In the genomic region with DNA sequence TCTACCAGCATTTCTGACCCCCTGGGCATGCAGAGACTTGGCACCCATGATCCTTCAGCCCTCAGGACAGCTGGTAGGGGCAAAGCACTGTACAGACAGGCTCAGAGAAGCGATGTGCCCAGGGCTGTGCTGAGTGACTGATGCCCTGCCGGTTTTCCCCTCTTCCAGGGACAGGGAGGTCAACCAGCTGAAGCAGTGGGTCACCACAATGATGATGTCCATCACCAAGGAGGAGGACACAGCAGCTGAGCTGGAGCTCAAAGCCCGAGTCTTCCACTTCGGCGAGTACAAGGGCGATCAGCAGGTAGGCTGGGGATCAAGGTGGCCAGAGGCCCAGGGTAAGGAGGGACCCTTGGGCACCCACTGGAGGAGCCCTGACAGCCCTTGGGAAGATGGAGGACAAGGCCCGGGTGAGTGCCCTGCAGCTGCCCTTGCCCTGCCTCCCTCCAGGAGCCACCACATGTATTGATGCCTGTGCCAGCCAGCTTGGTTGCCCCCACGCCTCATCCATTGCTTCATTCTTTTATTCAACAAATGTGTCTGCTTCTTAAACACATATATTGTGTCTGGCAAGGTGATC, we compare ENCODE assay signal across 22 cellular contexts. TPM values are rescaled to one million over a fixed set of nuclear protein-coding genes. Genes with fewer than 3 reads are reported as not detected.
DNase-seq lines count a peak whose midpoint lies in the region; ATAC-seq and TF ChIP-seq lines count a peak whose summit lies in the region.
"Had no signal": no experiment of that assay in that cellular context is flagged by ENCODE, and none has a peak within 500 bp of the region (broad histone marks: within the 10 kb centered on the region; RNA-seq: fewer than 3 reads in every experiment).

No MANE protein-coding gene starts in this region.

- in situ Hi-C loops in IMR-90 (cut with MboI; ENCODE audit: low sequenced_read_pairs) = no loop called here

- no peak for TF ChIP-seq RAD21 in IMR-90 (IDR thresholded peaks at IDR 0.05; ENCODE audit: low read length)

- no peak overlapping the region for H3K4ac ChIP-seq in IMR-90 (ENCODE audit: low read depth, low read length)

- H2BK5ac ChIP-seq in IMR-90 (ENCODE audit: low read depth, low read length, poor library complexity, severe bottlenecking) = no peak overlapping the region

- dilution Hi-C loops in IMR-90 (cut with HindIII; ENCODE audit: low sequenced_read_pairs, unreplicated experiment) = no loop called here

- no peak overlapping the region for H3K14ac ChIP-seq in IMR-90 (replicated peaks; ENCODE audit: low read depth, low read length)

- no peaks in the 10 kb centered on the region for H3K79me2 ChIP-seq in DND-41 (ENCODE audit: insufficient read depth, low read length)
- no peaks in the 10 kb centered on the region for H3K79me2 ChIP-seq in smooth muscle cell (ENCODE audit: low read depth)

- BruUV-seq in IMR-90 (replicated peaks; lab: Mats Ljungman, UMichigan) = no TSS peak

- H3K36me3 ChIP-seq in DND-41 (ENCODE audit: insufficient read depth, low read length) (peaks cover 32% of the 10 kb centered on the region), IMR-90 (ENCODE audit: control insufficient read depth, insufficient read depth, low read length) (peaks cover 2% of the 10 kb centered on the region; the same call in 1 of the 2 replicates), right atrium auricular region (peaks cover 30% of the 10 kb centered on the region), sigmoid colon (peaks cover 0 to 23% (median 10%) of the 10 kb centered on the region in 4 donors), smooth muscle cell (ENCODE audit: low read depth) (no peaks in the 10 kb centered on the region)
- H3K36me3 ChIP-seq: SJCRH30 had no signal

- ATAC-seq in DND-41 (ENCODE audit: insufficient read depth, low read depth) (0 out of 3 replicates have a peak, but pooled peaks have one; percentile 9), IMR-90 (ENCODE audit: low read depth) (no peak)
- ATAC-seq: activated naive CD8-positive, alpha-beta T cell treated with anti-CD3 and anti-CD28 coated beads, Interleukin-2, amount 50 U/mL, for 24 hours; foreskin keratinocyte; T-cell had no signal

- no peak overlapping the region for H3K18ac ChIP-seq in IMR-90 (ENCODE audit: low read depth, low read length)

- DNase-seq in DND-41 (no peak), IMR-90 (no peak), right atrium auricular region (ENCODE audit: low spot score) (peak; percentile 47), sigmoid colon (peak; percentile 48), NCI-H226 (no peak), smooth muscle cell (lab: John Stamatoyannopoulos, UW; ENCODE audit: unreplicated experiment) (no peak), erythroblast (lab: John Stamatoyannopoulos, UW) (no peak)
- DNase-seq: activated CD4-positive, alpha-beta memory T cell treated with anti-CD3 and anti-CD28 coated beads for 36 hours; activated gamma-delta T cell treated with Interleukin-2 at 50 U/mL for 16 hours; activated naive CD8-positive, alpha-beta T cell treated with anti-CD3 and anti-CD28 coated beads, Interleukin-2, amount 50 U/mL, for 24 hours; CD4-positive, CD25-positive, alpha-beta regulatory T cell; effector CD4-positive, alpha-beta T cell; KG1; NCI-H1436 treated with DMSO at 0.1 percent for 48 hours; NCI-H510A treated with DMSO at 0.1 percent for 48 hours; SJCRH30 had no signal

- POLR2A ChIA-PET in IMR-90 (lab: Charles Lee; ENCODE audit: unreplicated experiment) = no interaction called here

- H4K20me1 ChIP-seq in DND-41 (ENCODE audit: insufficient read depth, low read length) (peaks cover 9% of the 10 kb centered on the region), IMR-90 (ENCODE audit: insufficient read depth, low read length) (no peaks in the 10 kb centered on the region), smooth muscle cell (ENCODE audit: low read depth) (no peaks in the 10 kb centered on the region)

- no peak overlapping the region for H3K56ac ChIP-seq in IMR-90 (ENCODE audit: extremely low read depth, insufficient read depth, low read length)

- H3K9me3 ChIP-seq in DND-41 (ENCODE audit: insufficient read depth, low read length, severe bottlenecking) = no peaks in the 10 kb centered on the region
- no peaks in the 10 kb centered on the region for H3K9me3 ChIP-seq in IMR-90 (ENCODE audit: control insufficient read depth, insufficient read depth, low read length)
- H3K9me3 ChIP-seq in right atrium auricular region = peaks cover 0 to 4% of the 10 kb centered on the region in 2 donors
- H3K9me3 ChIP-seq in sigmoid colon = peaks cover 0 to 3% (median 0%) of the 10 kb centered on the region in 4 donors
- H3K9me3 ChIP-seq in smooth muscle cell (replicated peaks; ENCODE audit: low read depth) = no peaks in the 10 kb centered on the region
- H3K9me3 ChIP-seq: SJCRH30 had no signal

- no peak overlapping the region for H2BK120ac ChIP-seq in IMR-90 (ENCODE audit: low read depth, low read length)

- H2BK20ac ChIP-seq in IMR-90 (ENCODE audit: low read depth, low read length) = no peak overlapping the region

- H3K9me1 ChIP-seq in IMR-90 (ENCODE audit: insufficient read depth, low read length) = no peaks in the 10 kb centered on the region; the same call in 1 of the 2 replicates

- H2AK5ac ChIP-seq in IMR-90 (ENCODE audit: low read depth, low read length) = no peak overlapping the region; the same call in 1 of the 2 replicates

- H4K5ac ChIP-seq in IMR-90 (ENCODE audit: low read depth, low read length) = no peak overlapping the region

- H3K79me1 ChIP-seq in IMR-90 (ENCODE audit: low read depth in 1 of 2, low read length in 2 of 2) = no peaks in the 10 kb centered on the region

- no peak overlapping the region for H4K91ac ChIP-seq in IMR-90 (ENCODE audit: insufficient read depth, low read depth, low read length)

- no peaks in the 10 kb centered on the region for H3K4me1 ChIP-seq in DND-41 (ENCODE audit: insufficient read depth, low read length)
- no peaks in the 10 kb centered on the region for H3K4me1 ChIP-seq in IMR-90 (ENCODE audit: control insufficient read depth, insufficient read depth, low read length)
- H3K4me1 ChIP-seq in right atrium auricular region = peaks cover 0 to 13% of the 10 kb centered on the region in 2 donors
- H3K4me1 ChIP-seq in sigmoid colon = no peaks in the 10 kb centered on the region
- no peaks in the 10 kb centered on the region for H3K4me1 ChIP-seq in smooth muscle cell (ENCODE audit: low read depth)
- H3K4me1 ChIP-seq: foreskin keratinocyte, SJCRH30, tibial nerve had no signal

- no peak overlapping the region for H2BK15ac ChIP-seq in IMR-90 (ENCODE audit: low read depth, low read length)

- no peak overlapping the region for H3K4me2 ChIP-seq in DND-41 (ENCODE audit: insufficient read depth, low read length)
- no peak overlapping the region for H3K4me2 ChIP-seq in IMR-90 (ENCODE audit: low read depth, low read length)
- H3K4me2 ChIP-seq in smooth muscle cell = no peak overlapping the region

- TF ChIP-seq POLR2A in IMR-90 (IDR thresholded peaks at IDR 0.05; ENCODE audit: low read depth, low read length) = no peak
- no peak for TF ChIP-seq POLR2A in sigmoid colon (IDR thresholded peaks at IDR 0.05)
- no peak for TF ChIP-seq POLR2A in erythroblast (IDR thresholded peaks at IDR 0.05; ENCODE audit: low read length)

- CTCF ChIA-PET in IMR-90 (lab: Yijun Ruan, JAX) = no interaction called here

- H4K8ac ChIP-seq in IMR-90 (ENCODE audit: low read depth in 2 of 2, low read length in 2 of 2) = no peak overlapping the region

- H3K27me3 ChIP-seq in DND-41 (ENCODE audit: insufficient read depth, low read length, poor library complexity) = no peaks in the 10 kb centered on the region
- no peaks in the 10 kb centered on the region for H3K27me3 ChIP-seq in IMR-90 (ENCODE audit: control insufficient read depth, insufficient read depth, low read length)
- no peaks in the 10 kb centered on the region for H3K27me3 ChIP-seq in right atrium auricular region
- no peaks in the 10 kb centered on the region for H3K27me3 ChIP-seq in sigmoid colon
- no peaks in the 10 kb centered on the region for H3K27me3 ChIP-seq in smooth muscle cell (ENCODE audit: low read depth)
- H3K27me3 ChIP-seq: foreskin keratinocyte, SJCRH30, tibial nerve had no signal

- H2AK9ac ChIP-seq in IMR-90 (replicated peaks; ENCODE audit: low read depth, low read length, poor library complexity) = peak overlapping the region; percentile 31

- H3K9ac ChIP-seq in DND-41 (ENCODE audit: low read depth, low read length) (no peak overlapping the region), IMR-90 (ENCODE audit: low read depth, low read length) (no peak overlapping the region), smooth muscle cell (ENCODE audit: low read depth) (no peak overlapping the region)

- TF ChIP-seq CTCF in DND-41 (IDR thresholded peaks at IDR 0.05; ENCODE audit: borderline replicate concordance, extremely low read depth, low read length, poor library complexity, severe bottlenecking) (no peak), IMR-90 (conservative IDR thresholded peaks at IDR 0.05; ENCODE audit: low read depth, low read length) (no peak), right atrium auricular region (IDR thresholded peaks at IDR 0.05) (no peak), sigmoid colon (IDR thresholded peaks at IDR 0.05) (no peak), smooth muscle cell (IDR thresholded peaks at IDR 0.05; ENCODE audit: borderline replicate concordance, insufficient read depth, poor library complexity, severe bottlenecking) (no peak)

- TF ChIP-seq EP300 in sigmoid colon (IDR thresholded peaks at IDR 0.05) = no peak

- H2AFZ ChIP-seq in DND-41 (ENCODE audit: low read depth, low read length) = no peak overlapping the region
- no peak overlapping the region for H2AFZ ChIP-seq in IMR-90 (replicated peaks; ENCODE audit: low read length, poor library complexity)
- H2AFZ ChIP-seq in smooth muscle cell (ENCODE audit: low read depth) = no peak overlapping the region

- H3K4me3 ChIP-seq in DND-41 (ENCODE audit: low read depth in 1 of 2, low read length in 2 of 2) = no peak overlapping the region
- H3K4me3 ChIP-seq in IMR-90 (ENCODE audit: insufficient read depth, low read depth, low read length) = no peak overlapping the region
- H3K4me3 ChIP-seq in right atrium auricular region = no peak overlapping the region
- H3K4me3 ChIP-seq in sigmoid colon = no peak overlapping the region
- no peak overlapping the region for H3K4me3 ChIP-seq in smooth muscle cell
- H3K4me3 ChIP-seq: SJCRH30, tibial nerve had no signal

- H3K27ac ChIP-seq in DND-41 (ENCODE audit: low read length) (no peak overlapping the region), IMR-90 (ENCODE audit: insufficient read depth, low read length) (no peak overlapping the region), right atrium auricular region (peak overlapping the region in 1 of 2 donors; percentile 70), sigmoid colon (no peak overlapping the region), smooth muscle cell (ENCODE audit: low read depth) (no peak overlapping the region)
- H3K27ac ChIP-seq: foreskin keratinocyte, SJCRH30, tibial nerve had no signal

- 100% methylated on average over 1 of the region's 8 CpGs; no CpG with 5 or more reads in 1 of the 2 experiments for WGBS in IMR-90 (ENCODE audit: extremely low coverage in 2 of 2, insufficient read length in 1 of 2), 2 experiments
- 95 to 97% methylated on average over 8 of the region's 8 CpGs for WGBS in sigmoid colon, 2 donors
- 100% methylated on average over 8 of the region's 8 CpGs for WGBS in smooth muscle cell (ENCODE audit: low lambda C conversion rate)

- intact Hi-C loops in IMR-90 (cut with micrococcal nuclease) (no loop called here), sigmoid colon (cut with DNase I) (no loop called here)

- no peaks in the 10 kb centered on the region for H3F3A ChIP-seq in smooth muscle cell (ENCODE audit: low read depth)

- no peak overlapping the region for H3K23ac ChIP-seq in IMR-90 (ENCODE audit: low read depth, low read length)

RNA-seq across cellular contexts. Expression of gene CFAP100, which starts 38.3 kb away (rescaled TPM):
- total RNA-seq in IMR-90 (2012; rRNA removed) = not detected in 2 replicates
- not detected in 2 replicates for polyA plus RNA-seq in IMR-90 (2012; rRNA removed)
- not detected in 2 replicates for polyA plus RNA-seq in IMR-90 (2012; cell fraction: cytosol; rRNA removed)
- not detected in 2 replicates for polyA plus RNA-seq in IMR-90 (2012; cell fraction: nucleus; rRNA removed; ENCODE audit: low replicate concordance)
- total RNA-seq in right atrium auricular region = not detected
- total RNA-seq in sigmoid colon = not detected
- not detected for polyA plus RNA-seq in sigmoid colon
- not detected in 2 replicates for total RNA-seq in smooth muscle cell
- polyA plus RNA-seq in smooth muscle cell = not detected in 2 replicates
- total RNA-seq: activated CD4-positive, alpha-beta memory T cell treated with anti-CD3 and anti-CD28 coated beads for 36 hours; CD4-positive, CD25-positive, alpha-beta regulatory T cell; foreskin keratinocyte; lung microvascular endothelial cell; pulmonary artery endothelial cell; SJCRH30; T-cell had no signal
- polyA plus RNA-seq: CD4-positive, CD25-positive, alpha-beta regulatory T cell; esophagus; foreskin keratinocyte had no signal

RNA-seq across cellular contexts. Expression of gene ZXDC, which starts 42.7 kb away (rescaled TPM):
- total RNA-seq in IMR-90 (2012; rRNA removed) = 13.1 and 14.3 TPM in 2 replicates
- polyA plus RNA-seq in IMR-90 (2012; rRNA removed) = 11.5 and 12.2 TPM in 2 replicates
- 7.3 and 7.8 TPM in 2 replicates for polyA plus RNA-seq in IMR-90 (2012; cell fraction: cytosol; rRNA removed)
- 24.3 and 25.6 TPM in 2 replicates for polyA plus RNA-seq in IMR-90 (2012; cell fraction: nucleus; rRNA removed; ENCODE audit: low replicate concordance)
- total RNA-seq in right atrium auricular region = 10 to 100 TPM; 18.9 to 25.5 TPM
- total RNA-seq in sigmoid colon = 10 to 100 TPM; 26.4 to 33.8 (median 28.9) TPM
- 10 to 100 TPM in 1 of 3 donors, 1 to 10 TPM in 2; 5.5 to 14.4 (median 6.0) TPM for polyA plus RNA-seq in sigmoid colon
- 18.8 and 20.4 TPM in 2 replicates for total RNA-seq in smooth muscle cell
- 9.2 and 16.2 TPM in 2 replicates for polyA plus RNA-seq in smooth muscle cell

Comparison
In these comparisons a context has a peak if more than half of its experiments do, and no peak if none do; other contexts are left out.
1. DNase-seq: peak in right atrium auricular region (single experiment) and sigmoid colon (single experiment); none in DND-41 (single experiment), IMR-90 (single experiment), NCI-H226 (single experiment), smooth muscle cell (single experiment) and erythroblast (0 of 2).